Comparison of ENCODE assay signal across 1 cellular context in the genomic region with DNA sequence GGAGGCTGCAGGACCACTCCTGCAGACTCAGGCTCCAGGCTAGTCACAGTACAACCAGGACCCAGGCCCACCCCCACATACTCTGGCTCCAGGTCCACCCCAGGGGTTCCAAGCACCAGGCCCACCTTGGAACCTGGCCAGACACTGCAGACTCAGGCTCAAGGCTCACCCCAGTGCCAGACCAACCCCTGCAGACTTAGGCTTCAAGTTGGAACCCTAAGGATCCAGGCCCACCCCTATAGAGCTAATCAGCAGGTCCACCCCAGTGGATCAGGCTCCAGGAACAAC.
TF ChIP-seq lines count a peak whose summit lies in the region.

No MANE protein-coding gene starts in this region.

TF ChIP-seq in IMR-90, 13 proteins besides CTCF, POLR2A, EP300 and RAD21:
- TF ChIP-seq RFX5 (IDR thresholded peaks at IDR 0.05; ENCODE audit: low read depth, low read length) (no peak), BHLHE40 (IDR thresholded peaks at IDR 0.05; ENCODE audit: low read depth, low read length) (no peak), MAFK (IDR thresholded peaks at IDR 0.05; ENCODE audit: low read depth, low read length) (no peak), SMC3 (IDR thresholded peaks at IDR 0.05; ENCODE audit: low read depth, low read length) (no peak), NFE2L2 (IDR thresholded peaks at IDR 0.05; ENCODE audit: low read depth, low read length) (no peak), FOS (IDR thresholded peaks at IDR 0.05; ENCODE audit: low read depth, low read length) (no peak), RCOR1 (IDR thresholded peaks at IDR 0.05; ENCODE audit: insufficient replicate concordance, low read length) (no peak), MXI1 (IDR thresholded peaks at IDR 0.05; ENCODE audit: borderline replicate concordance, low read depth, low read length) (no peak), MAZ (IDR thresholded peaks at IDR 0.05; ENCODE audit: borderline replicate concordance, low read depth, low read length) (no peak), CHD1 (IDR thresholded peaks at IDR 0.05; ENCODE audit: low read depth, low read length) (no peak), CEBPB (IDR thresholded peaks at IDR 0.05; ENCODE audit: low read depth, low read length) (no peak)
- TF ChIP-seq, protein P1, sequence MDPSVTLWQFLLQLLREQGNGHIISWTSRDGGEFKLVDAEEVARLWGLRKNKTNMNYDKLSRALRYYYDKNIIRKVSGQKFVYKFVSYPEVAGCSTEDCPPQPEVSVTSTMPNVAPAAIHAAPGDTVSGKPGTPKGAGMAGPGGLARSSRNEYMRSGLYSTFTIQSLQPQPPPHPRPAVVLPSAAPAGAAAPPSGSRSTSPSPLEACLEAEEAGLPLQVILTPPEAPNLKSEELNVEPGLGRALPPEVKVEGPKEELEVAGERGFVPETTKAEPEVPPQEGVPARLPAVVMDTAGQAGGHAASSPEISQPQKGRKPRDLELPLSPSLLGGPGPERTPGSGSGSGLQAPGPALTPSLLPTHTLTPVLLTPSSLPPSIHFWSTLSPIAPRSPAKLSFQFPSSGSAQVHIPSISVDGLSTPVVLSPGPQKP (IDR thresholded peaks at IDR 0.05; ENCODE audit: borderline replicate concordance, low read depth, low read length), result no peak
- TF ChIP-seq, protein P2, sequence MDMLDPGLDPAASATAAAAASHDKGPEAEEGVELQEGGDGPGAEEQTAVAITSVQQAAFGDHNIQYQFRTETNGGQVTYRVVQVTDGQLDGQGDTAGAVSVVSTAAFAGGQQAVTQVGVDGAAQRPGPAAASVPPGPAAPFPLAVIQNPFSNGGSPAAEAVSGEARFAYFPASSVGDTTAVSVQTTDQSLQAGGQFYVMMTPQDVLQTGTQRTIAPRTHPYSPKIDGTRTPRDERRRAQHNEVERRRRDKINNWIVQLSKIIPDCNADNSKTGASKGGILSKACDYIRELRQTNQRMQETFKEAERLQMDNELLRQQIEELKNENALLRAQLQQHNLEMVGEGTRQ (IDR thresholded peaks at IDR 0.05; ENCODE audit: low read depth, low read length), result no peak
TF ChIP-seq in IMR-90: peak in this region for 0.
